10 cellular contexts compared by ENCODE assay signal in genomic region chr3:56980798-56981390, GRCh38.
DNase-seq lines count a peak whose midpoint lies in the region; ATAC-seq and TF ChIP-seq lines count a peak whose summit lies in the region.
"Had no signal": no experiment of that assay in that cellular context is flagged by ENCODE, and none has a peak within 500 bp of the region (broad histone marks: within the 10 kb centered on the region; RNA-seq: fewer than 3 reads in every experiment).

No MANE protein-coding gene starts in this region.

- DNase-seq in DMS53 (lab: John Stamatoyannopoulos, UW): peak; percentile 32
- no peak for DNase-seq in DMS53 treated with DMSO at 0.1 percent for 48 hours (lab: John Stamatoyannopoulos, UW; ENCODE audit: unreplicated experiment)
- peak; percentile 59 to 72 for DNase-seq in activated CD4-positive, alpha-beta T cell treated with anti-CD3 and anti-CD28 coated beads, Interleukin-2, amount 50 U/mL, for 48 hours
- peak; percentile 93 to 97 for DNase-seq in foreskin keratinocyte
- DNase-seq in stimulated activated CD4-positive, alpha-beta T cell treated with anti-CD3 and anti-CD28 coated beads, Interleukin-2, amount 100 ng/mL, for 48 hours: peak; percentile 42 to 54
- DNase-seq in effector CD8-positive, alpha-beta T cell (lab: John Stamatoyannopoulos, UW): no peak

- ATAC-seq in foreskin keratinocyte (peak; percentile 99), GM21619 (IDR thresholded peaks at IDR 0.05; ENCODE audit: unreplicated experiment) (no peak), HG03521 (IDR thresholded peaks at IDR 0.05; ENCODE audit: unreplicated experiment) (no peak)

- peak; percentile 42 for TF ChIP-seq CTCF in foreskin keratinocyte (conservative IDR thresholded peaks at IDR 0.05)

- peaks cover 7% of the 10 kb centered on the region for H3K4me1 ChIP-seq in foreskin keratinocyte

- no peaks in the 10 kb centered on the region for H3K27me3 ChIP-seq in foreskin keratinocyte
- H3K27me3 ChIP-seq: ovary had no signal

- no peak overlapping the region for H3K27ac ChIP-seq in foreskin keratinocyte
- H3K27ac ChIP-seq: 22Rv1, ovary had no signal

Comparison
In these comparisons a context has a peak if more than half of its experiments do, and no peak if none do; other contexts are left out.
1. DNase-seq: peak in DMS53 (single experiment), activated CD4-positive, alpha-beta T cell treated with anti-CD3 and anti-CD28 coated beads, Interleukin-2, amount 50 U/mL, for 48 hours (2 of 2), foreskin keratinocyte (2 of 2) and stimulated activated CD4-positive, alpha-beta T cell treated with anti-CD3 and anti-CD28 coated beads, Interleukin-2, amount 100 ng/mL, for 48 hours (2 of 2); none in DMS53 treated with DMSO at 0.1 percent for 48 hours (single experiment) and effector CD8-positive, alpha-beta T cell (single experiment).